1 cellular context compared by ENCODE assay signal in the genomic region with DNA sequence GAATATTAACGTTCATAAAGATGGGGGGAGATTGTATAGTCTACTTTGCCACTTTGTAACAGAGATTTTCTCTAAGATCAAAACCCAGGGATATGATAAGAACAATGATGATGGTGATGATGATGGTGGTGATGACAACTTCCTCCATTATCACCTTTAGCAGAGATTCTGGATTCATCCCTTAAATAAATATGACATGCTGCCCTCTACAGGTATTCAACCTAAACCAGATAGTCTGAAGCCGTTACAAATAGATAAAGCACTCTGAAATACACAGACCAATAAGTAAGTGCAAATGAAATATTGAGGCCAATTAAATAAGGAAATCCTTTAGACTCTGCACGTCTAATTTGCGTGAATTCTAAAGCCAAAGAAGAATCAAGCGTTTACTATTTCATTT.
TF ChIP-seq lines count a peak whose summit lies in the region.

No MANE protein-coding gene starts in this region.

TF ChIP-seq in H1, 55 proteins besides CTCF, POLR2A, EP300 and RAD21 (continued from another document):
- TF ChIP-seq CBX8 (IDR thresholded peaks at IDR 0.05; ENCODE audit: borderline replicate concordance, low read depth, low read length) (no peak), BACH1 (IDR thresholded peaks at IDR 0.05; ENCODE audit: low read length) (no peak), MAX (IDR thresholded peaks at IDR 0.05) (no peak), EZH2 (IDR thresholded peaks at IDR 0.05; ENCODE audit: low read depth, low read length, severe bottlenecking) (no peak), JUND (IDR thresholded peaks at IDR 0.05; ENCODE audit: low read length) (no peak), BCL11A (IDR thresholded peaks at IDR 0.05; ENCODE audit: low read depth in 2 of 2, low read length in 2 of 2) (no peak), KDM1A (IDR thresholded peaks at IDR 0.05; ENCODE audit: borderline replicate concordance, low read length) (no peak), SIRT6 (IDR thresholded peaks at IDR 0.05; ENCODE audit: low read length) (no peak), BRCA1 (IDR thresholded peaks at IDR 0.05; ENCODE audit: low read depth, low read length) (no peak), KDM4A (IDR thresholded peaks at IDR 0.05; ENCODE audit: low read depth, low read length, severe bottlenecking) (no peak), POU5F1 (IDR thresholded peaks at IDR 0.05; ENCODE audit: low read depth, low read length) (no peak)
- TF ChIP-seq, protein P1, sequence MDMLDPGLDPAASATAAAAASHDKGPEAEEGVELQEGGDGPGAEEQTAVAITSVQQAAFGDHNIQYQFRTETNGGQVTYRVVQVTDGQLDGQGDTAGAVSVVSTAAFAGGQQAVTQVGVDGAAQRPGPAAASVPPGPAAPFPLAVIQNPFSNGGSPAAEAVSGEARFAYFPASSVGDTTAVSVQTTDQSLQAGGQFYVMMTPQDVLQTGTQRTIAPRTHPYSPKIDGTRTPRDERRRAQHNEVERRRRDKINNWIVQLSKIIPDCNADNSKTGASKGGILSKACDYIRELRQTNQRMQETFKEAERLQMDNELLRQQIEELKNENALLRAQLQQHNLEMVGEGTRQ (IDR thresholded peaks at IDR 0.05; ENCODE audit: low read length), result no peak
- TF ChIP-seq, protein P2, sequence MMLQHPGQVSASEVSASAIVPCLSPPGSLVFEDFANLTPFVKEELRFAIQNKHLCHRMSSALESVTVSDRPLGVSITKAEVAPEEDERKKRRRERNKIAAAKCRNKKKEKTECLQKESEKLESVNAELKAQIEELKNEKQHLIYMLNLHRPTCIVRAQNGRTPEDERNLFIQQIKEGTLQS (IDR thresholded peaks at IDR 0.05; ENCODE audit: insufficient read depth, low read depth, low read length), result no peak
